Comparison of ENCODE assay signal across 27 cellular contexts in genomic region chr9:123745933-123746332, GRCh38.
"Had no signal": no experiment of that assay in that cellular context is flagged by ENCODE, and none has a peak within 500 bp of the region (broad histone marks: within the 10 kb centered on the region; RNA-seq: fewer than 3 reads in every experiment).

No MANE protein-coding gene starts in this region.

- H3K27me3 ChIP-seq: stomach, suprapubic skin, testis, thyroid gland, tibial artery, tibial nerve, transverse colon, upper lobe of left lung, upper lobe of right lung, uterus, vagina had no signal

- H3K27ac ChIP-seq: stomach, suprapubic skin, testis, thoracic aorta, thyroid gland, tibial artery, tibial nerve, transverse colon, upper lobe of left lung, upper lobe of right lung, uterus, vagina had no signal

- H3K9me3 ChIP-seq: stomach, suprapubic skin, testis, thoracic aorta, thyroid gland, tibial artery, tibial nerve, transverse colon, upper lobe of left lung, upper lobe of right lung, uterus, vagina had no signal

- H3K4me1 ChIP-seq: uterus had no signal

- ATAC-seq: stimulated activated effector memory CD8-positive, alpha-beta T cell treated with anti-CD3 and anti-CD28 coated beads, Interleukin-12 subunit alpha, Interleukin-12 subunit beta, amount 100 ng/mL, for 72 hours; stimulated activated memory B cell treated with anti-CD40 and anti-IgM and Interleukin-4, amounts not matched to agents 10 μg/mL and 1 μg/mL and 100 μg/mL, for 72 hours; stimulated activated naive B cell treated with anti-CD40 and anti-IgM and Interleukin-4, amounts not matched to agents 10 μg/mL and 1 μg/mL and 100 μg/mL, for 72 hours; stimulated activated naive CD8-positive, alpha-beta T cell treated with anti-CD3 and anti-CD28 coated beads, Interleukin-15, amount 100 ng/mL, for 72 hours; stimulated activated naive CD8-positive, alpha-beta T cell treated with anti-CD3 and anti-CD28 coated beads, Interleukin-15, Interleukin-2, amounts not matched to agents 100 U/mL and 50 U/mL, for 24 hours; upper lobe of right lung had no signal

- H3K36me3 ChIP-seq: stomach, suprapubic skin, thoracic aorta, thyroid gland, tibial artery, tibial nerve, transverse colon, upper lobe of left lung, upper lobe of right lung, uterus, vagina had no signal

- FAIRE-seq: urothelium cell line had no signal

- DNase-seq: stimulated activated CD4-positive, alpha-beta T cell treated with anti-CD3 and anti-CD28 coated beads, Interleukin-2, amount 100 ng/mL, for 48 hours; stimulated activated CD4-positive, alpha-beta T cell treated with anti-CD3 and anti-CD28 coated beads, Interleukin-4, amount 100 ng/mL, for 1 hour; stimulated activated CD4-positive, alpha-beta T cell treated with anti-CD3 and anti-CD28 coated beads, Interleukin-4, amount 100 ng/mL, for 24 hours; stimulated activated CD4-positive, alpha-beta T cell treated with anti-CD3 and anti-CD28 coated beads, Interleukin-4, amount 100 ng/mL, for 4 hours; stimulated activated CD8-positive, alpha-beta memory T cell treated with anti-CD3 and anti-CD28 coated beads, Interleukin-4, amount 100 ng/mL, for 48 hours; stimulated activated naive B cell treated with anti-CD40 and anti-IgM and Interleukin-4, amounts not matched to agents 10 μg/mL and 1 μg/mL and 100 μg/mL, for 72 hours; stimulated activated naive CD4-positive, alpha-beta T cell; stimulated activated naive CD4-positive, alpha-beta T cell treated with Interleukin-2 at 50 U/mL for 16 hours; stimulated activated naive CD8-positive, alpha-beta T cell treated with anti-CD3 and anti-CD28 coated beads, Interleukin-15, amount 100 ng/mL, for 72 hours; stimulated activated naive CD8-positive, alpha-beta T cell treated with anti-CD3 and anti-CD28 coated beads, Interleukin-15, Interleukin-2, amounts not matched to agents 100 U/mL and 50 U/mL, for 24 hours; stomach; substantia nigra; testis; thyroid gland; tibial artery; transverse colon; trophoblast cell; upper lobe of left lung; upper lobe of right lung; uterus had no signal

- H3K4me3 ChIP-seq: stomach, suprapubic skin, testis, thoracic aorta, thyroid gland, tibial artery, tibial nerve, transverse colon, upper lobe of left lung, upper lobe of right lung, uterus, vagina had no signal
